Comparison of ENCODE assay signal across 14 cellular contexts in genomic region chr3:193997228-193998192, GRCh38.
DNase-seq lines count a peak whose midpoint lies in the region; ATAC-seq, FAIRE-seq and TF ChIP-seq lines count a peak whose summit lies in the region.
"Had no signal": no experiment of that assay in that cellular context is flagged by ENCODE, and none has a peak within 500 bp of the region (broad histone marks: within the 10 kb centered on the region; RNA-seq: fewer than 3 reads in every experiment).

No MANE protein-coding gene starts in this region.

- H3K27me3 ChIP-seq in H1 (replicated peaks in 1 of 4; ENCODE audit: control insufficient read depth in 3 of 4, extremely low read depth in 1 of 4, insufficient read depth in 3 of 4, low read length in 3 of 4) (peaks cover 0 to 9% (median 0%) of the 10 kb centered on the region in 4 experiments; a peak in 2 of 7 replicates), mucosa of rectum (ENCODE audit: control insufficient read depth in 2 of 2, insufficient read depth in 2 of 2, low read length in 2 of 2) (no peaks in the 10 kb centered on the region)
- peaks cover 26% of the 10 kb centered on the region for H3K27me3 ChIP-seq in CD4-positive, alpha-beta T cell (ENCODE audit: control insufficient read depth, insufficient read depth, low read length)
- H3K27me3 ChIP-seq: SJCRH30 had no signal

- CTCF ChIA-PET in H1 (lab: Charles Lee; ENCODE audit: partially characterized antibody): interaction anchor here (0.7 to 1.6 kb wide), 5 partner anchors 9 to 206 kb away, joined by 3 read pairs; no protein-coding TSS in a partner anchor
- CTCF ChIA-PET in CD4-positive, alpha-beta T cell (lab: Charles Lee): no interaction called here

- no peak overlapping the region; the same call in 1 of the 2 replicates for H2BK12ac ChIP-seq in H1 (ENCODE audit: low read depth, low read length)

- H3K4me3 ChIP-seq in H1 (ENCODE audit: extremely low read depth in 1 of 4, insufficient read depth in 2 of 4, low read depth in 3 of 4, low read length in 4 of 4): no peak overlapping the region
- H3K4me3 ChIP-seq in mucosa of rectum (ENCODE audit: low read length in 2 of 2): no peak overlapping the region
- H3K4me3 ChIP-seq: SJCRH30 had no signal

- FAIRE-seq in H1 (lab: Jason Lieb, UNC): no peak
- FAIRE-seq: endometrium had no signal

- H3K36me3 ChIP-seq in H1 (ENCODE audit: control insufficient read depth in 2 of 4, insufficient read depth in 4 of 4, low read length in 3 of 4) (no peaks in the 10 kb centered on the region), mucosa of rectum (ENCODE audit: control insufficient read depth in 2 of 2, insufficient read depth in 2 of 2, low read length in 2 of 2) (no peaks in the 10 kb centered on the region)
- H3K36me3 ChIP-seq: SJCRH30 had no signal

- H3K27ac ChIP-seq in H1 (ENCODE audit: low read depth, low read length): no peak overlapping the region
- peak overlapping the region; percentile 29 to 59 for H3K27ac ChIP-seq in mucosa of rectum (ENCODE audit: low read depth in 2 of 2, low read length in 2 of 2)
- H3K27ac ChIP-seq in CD4-positive, alpha-beta T cell (ENCODE audit: low read depth, low read length): no peak overlapping the region
- H3K27ac ChIP-seq: SJCRH30 had no signal

- H3K4me2 ChIP-seq in H1 (ENCODE audit: insufficient read depth in 1 of 2, low read depth in 2 of 2, low read length in 2 of 2): no peak overlapping the region

- H3K4ac ChIP-seq in H1 (replicated peaks; ENCODE audit: insufficient read length, low read depth, low read length): no peak overlapping the region

- no peak overlapping the region for H3K9ac ChIP-seq in H1 (replicated peaks in 1 of 4; ENCODE audit: extremely low read depth in 1 of 4, low read depth in 3 of 4, low read length in 3 of 4)
- no peak overlapping the region for H3K9ac ChIP-seq in mucosa of rectum (ENCODE audit: low read depth in 1 of 2, low read length in 2 of 2)

- TF ChIP-seq CTCF in H1 (IDR thresholded peaks at IDR 0.05; ENCODE audit: control extremely low read depth in 1 of 3, insufficient read depth in 1 of 3, low read depth in 1 of 3, low read length in 3 of 3) (no peak), CD14-positive monocyte (IDR thresholded peaks at IDR 0.05) (no peak)
- TF ChIP-seq CTCF in CD4-positive, alpha-beta T cell (IDR thresholded peaks at IDR 0.05): no peak

- no peaks in the 10 kb centered on the region for H4K20me1 ChIP-seq in H1 (replicated peaks in 1 of 2; ENCODE audit: control insufficient read depth in 1 of 2, insufficient read depth in 2 of 2, low read length in 2 of 2)

- no peaks in the 10 kb centered on the region for H3K9me3 ChIP-seq in H1 (ENCODE audit: insufficient read depth in 2 of 2, low read depth in 1 of 2, low read length in 1 of 2)
- no peaks in the 10 kb centered on the region for H3K9me3 ChIP-seq in mucosa of rectum (ENCODE audit: control insufficient read depth in 2 of 2, low read length in 2 of 2)
- no peaks in the 10 kb centered on the region for H3K9me3 ChIP-seq in CD4-positive, alpha-beta T cell (ENCODE audit: control insufficient read depth, low read length)
- H3K9me3 ChIP-seq: Caco-2, SJCRH30 had no signal

- no peak overlapping the region for H2AK5ac ChIP-seq in H1 (ENCODE audit: low read depth, low read length)

- H3K4me1 ChIP-seq in H1 (replicated peaks in 1 of 4; ENCODE audit: control insufficient read depth in 3 of 4, insufficient read depth in 4 of 4, low read length in 3 of 4) (peaks cover 8 to 20% (median 10%) of the 10 kb centered on the region in 4 experiments), mucosa of rectum (ENCODE audit: control insufficient read depth in 2 of 2, insufficient read depth in 2 of 2, low read length in 2 of 2) (peaks cover 10 to 12% of the 10 kb centered on the region in 2 donors)

- peak overlapping the region; percentile 68; the same call in 1 of the 2 replicates for H3K18ac ChIP-seq in H1 (ENCODE audit: extremely low read depth, low read length)

- TF ChIP-seq RAD21 in H1 (IDR thresholded peaks at IDR 0.05 in 1 of 2, conservative IDR thresholded peaks at IDR 0.05 in 1 of 2; ENCODE audit: low read depth in 2 of 2, low read length in 2 of 2): no peak

- no peak overlapping the region for H3K56ac ChIP-seq in H1 (replicated peaks; ENCODE audit: insufficient read length, low read depth, low read length)

- H3K79me2 ChIP-seq in H1 (ENCODE audit: control insufficient read depth in 1 of 2, insufficient read depth in 2 of 2, low read length in 2 of 2): no peaks in the 10 kb centered on the region

- 84% methylated on average over 13 of the region's 13 CpGs; no CpG with 5 or more reads in 1 of the 2 experiments for WGBS in H1 (ENCODE audit: extremely low coverage in 1 of 2, insufficient coverage in 1 of 2, insufficient read length in 1 of 2, insufficient replicate concordance in 2 of 2, low coverage in 1 of 2, low lambda C conversion rate in 2 of 2, missing lambda C conversion rate in 1 of 2), 2 experiments

- intact Hi-C loops in CD14-positive monocyte (cut with micrococcal nuclease): no loop called here
- intact Hi-C loops in CD4-positive, alpha-beta T cell (cut with DNase I, micrococcal nuclease): no loop called here

- H4K8ac ChIP-seq in H1 (ENCODE audit: extremely low read depth, insufficient read depth, low read length): no peak overlapping the region

- H3K27me3 Mint-ChIP-seq in CD14-positive monocyte (ENCODE audit: low read depth in 3 of 3): peaks cover 8 to 17% (median 17%) of the 10 kb centered on the region in 3 donors
- peaks cover 27% of the 10 kb centered on the region for H3K27me3 Mint-ChIP-seq in CD4-positive, alpha-beta T cell

- no peaks in the 10 kb centered on the region for H3K23me2 ChIP-seq in H1 (ENCODE audit: low read depth, low read length)

- no peaks in the 10 kb centered on the region for H3K79me1 ChIP-seq in H1 (ENCODE audit: low read depth, low read length)

- peaks cover 0 to 1% (median 0%) of the 10 kb centered on the region in 7 donors for H3K9me3 Mint-ChIP-seq in CD14-positive monocyte
- no peaks in the 10 kb centered on the region for H3K9me3 Mint-ChIP-seq in CD4-positive, alpha-beta T cell
- H3K9me3 Mint-ChIP-seq: activated T-cell treated with anti-CD3 and anti-CD28 coated beads, Interleukin-2, amount 50 U/mL, for 4 hours had no signal

- H2AFZ ChIP-seq in H1 (ENCODE audit: low read length): no peak overlapping the region

- H2BK15ac ChIP-seq in H1 (ENCODE audit: low read length): no peak overlapping the region

- no peak overlapping the region for H3K14ac ChIP-seq in H1 (ENCODE audit: insufficient read length)

- no peak overlapping the region for H4K5ac ChIP-seq in H1 (ENCODE audit: insufficient read length, low read depth, low read length)

- no peak overlapping the region for H3K4me3 Mint-ChIP-seq in CD14-positive monocyte
- no peak overlapping the region for H3K4me3 Mint-ChIP-seq in CD4-positive, alpha-beta T cell
- H3K4me3 Mint-ChIP-seq: activated T-cell treated with anti-CD3 and anti-CD28 coated beads, Interleukin-2, amount 50 U/mL, for 4 hours had no signal

- no peak for TF ChIP-seq POLR2A in H1 (IDR thresholded peaks at IDR 0.05; ENCODE audit: control extremely low read depth in 1 of 2, low read depth in 2 of 2, low read length in 2 of 2)

- no peak overlapping the region for H4K91ac ChIP-seq in H1 (replicated peaks; ENCODE audit: insufficient read length, low read length)

- peaks cover 11 to 13% of the 10 kb centered on the region in 2 donors for H3K36me3 Mint-ChIP-seq in CD14-positive monocyte
- H3K36me3 Mint-ChIP-seq in CD4-positive, alpha-beta T cell (ENCODE audit: low read depth): no peaks in the 10 kb centered on the region

- no peak overlapping the region for H2BK5ac ChIP-seq in H1 (ENCODE audit: low read depth, low read length)

- no peak overlapping the region for H3K23ac ChIP-seq in H1 (ENCODE audit: insufficient read length)

- no peak for TF ChIP-seq EP300 in H1 (IDR thresholded peaks at IDR 0.05; ENCODE audit: borderline replicate concordance in 1 of 2, low read depth in 2 of 2, low read length in 2 of 2)

- POLR2A ChIA-PET in H1 (lab: Charles Lee; ENCODE audit: partially characterized antibody): no interaction called here
- POLR2A ChIA-PET in CD4-positive, alpha-beta T cell (lab: Charles Lee): no interaction called here

- H3K4me1 Mint-ChIP-seq in CD14-positive monocyte: peaks cover 26% of the 10 kb centered on the region
- H3K4me1 Mint-ChIP-seq in CD4-positive, alpha-beta T cell (ENCODE audit: low read depth): no peaks in the 10 kb centered on the region

- no peak for ATAC-seq in CD4-positive, alpha-beta T cell (ENCODE audit: poor library complexity)
- ATAC-seq: activated T-cell treated with anti-CD3 and anti-CD28 coated beads, Interleukin-2, amount 50 U/mL, for 4 hours had no signal

- H2BK120ac ChIP-seq in H1 (replicated peaks; ENCODE audit: low read depth, low read length): peak overlapping the region; percentile 31

- H2BK20ac ChIP-seq in H1 (ENCODE audit: low read length): no peak overlapping the region; the same call in 1 of the 2 replicates

- peak; percentile 91 for DNase-seq in NCI-H2107 (lab: John Stamatoyannopoulos, UW)
- no peak for DNase-seq in H1 (ENCODE audit: low read depth in 1 of 2, low spot score in 2 of 2)
- no peak for DNase-seq in CD14-positive monocyte (ENCODE audit: low spot score)
- no peak for DNase-seq in CD4-positive, alpha-beta T cell
- no peak for DNase-seq in NCI-H345 treated with DMSO at 0.1 percent for 48 hours (lab: John Stamatoyannopoulos, UW; ENCODE audit: unreplicated experiment)
- DNase-seq in DMS 273 treated with DMSO at 0.1 percent for 48 hours (lab: John Stamatoyannopoulos, UW): no peak
- DNase-seq: activated CD4-positive, CD25-positive, alpha-beta regulatory T cell; activated T-cell treated with anti-CD3 and anti-CD28 coated beads, Interleukin-2, amount 50 U/mL, for 4 hours; Caco-2; MM.1S; posterior cingulate gyrus; SJCRH30 had no signal

- H3K27ac Mint-ChIP-seq in CD14-positive monocyte: no peak overlapping the region
- H3K27ac Mint-ChIP-seq in CD4-positive, alpha-beta T cell: no peak overlapping the region

TF ChIP-seq in H1, 55 proteins besides CTCF, POLR2A, EP300 and RAD21:
- TF ChIP-seq GTF2F1 (IDR thresholded peaks at IDR 0.05; ENCODE audit: borderline replicate concordance, low read depth, low read length): no peak
- no peak for TF ChIP-seq KDM1A (IDR thresholded peaks at IDR 0.05; ENCODE audit: borderline replicate concordance, low read length)
- TF ChIP-seq CBX5 (IDR thresholded peaks at IDR 0.05; ENCODE audit: low read depth, low read length): no peak
- TF ChIP-seq CEBPB (IDR thresholded peaks at IDR 0.05; ENCODE audit: low read depth, low read length): no peak
- no peak for TF ChIP-seq CHD2 (IDR thresholded peaks at IDR 0.05; ENCODE audit: low read length)
- TF ChIP-seq RXRA (IDR thresholded peaks at IDR 0.05; ENCODE audit: insufficient read depth, low read depth, low read length): no peak
TF ChIP-seq in H1: peak in this region for 0.

Comparison
In these comparisons a context has a peak if more than half of its experiments do, and no peak if none do; other contexts are left out.
1. H3K27ac ChIP-seq: peak in mucosa of rectum (2 of 2); none in H1 (single experiment) and CD4-positive, alpha-beta T cell (single experiment).